Comparison of ENCODE assay signal across 9 cellular contexts in genomic region chr11:61699737-61700160, GRCh38. TPM values are rescaled to one million over a fixed set of nuclear protein-coding genes. Genes with fewer than 3 reads are reported as not detected.
DNase-seq lines count a peak whose midpoint lies in the region; ATAC-seq and TF ChIP-seq lines count a peak whose summit lies in the region.
"Had no signal": no experiment of that assay in that cellular context is flagged by ENCODE, and none has a peak within 500 bp of the region (broad histone marks: within the 10 kb centered on the region; RNA-seq: fewer than 3 reads in every experiment).

No MANE protein-coding gene starts in this region.

- H3K4me3 ChIP-seq in rectal smooth muscle tissue (ENCODE audit: low read length) = no peak overlapping the region
- H3K4me3 ChIP-seq in brain microvascular endothelial cell (ENCODE audit: low read depth, low read length) = no peak overlapping the region

- TF ChIP-seq CTCF in brain microvascular endothelial cell (IDR thresholded peaks at IDR 0.05; ENCODE audit: low read depth, low read length, missing control alignments) = no peak

- H3K27me3 ChIP-seq in rectal smooth muscle tissue (ENCODE audit: control insufficient read depth, insufficient read depth, low read length) (no peaks in the 10 kb centered on the region), brain microvascular endothelial cell (replicated peaks) (no peaks in the 10 kb centered on the region)

- peak; percentile 41 for ATAC-seq in esophagus mucosa
- ATAC-seq in HG02884 (IDR thresholded peaks at IDR 0.05; ENCODE audit: unreplicated experiment) = no peak
- ATAC-seq in HG03469 (IDR thresholded peaks at IDR 0.05; ENCODE audit: unreplicated experiment) = no peak
- ATAC-seq in GM18519 (IDR thresholded peaks at IDR 0.05; ENCODE audit: low FRiP score, unreplicated experiment) = no peak

- peaks cover 28% of the 10 kb centered on the region for H3K4me1 ChIP-seq in rectal smooth muscle tissue (ENCODE audit: control insufficient read depth, insufficient read depth, low read length)

- H3K27ac ChIP-seq in rectal smooth muscle tissue (ENCODE audit: low read depth, low read length) = peak overlapping the region; percentile 61
- no peak overlapping the region for H3K27ac ChIP-seq in brain microvascular endothelial cell

- H3K36me3 ChIP-seq in rectal smooth muscle tissue (ENCODE audit: control insufficient read depth, insufficient read depth, low read length) (no peaks in the 10 kb centered on the region), brain microvascular endothelial cell (replicated peaks) (no peaks in the 10 kb centered on the region)

- in situ Hi-C loops in brain microvascular endothelial cell (cut with HindIII; ENCODE audit: low pct_ligation_motif_present, low sequenced_read_pairs) = no loop called here

- peak; percentile 62 for DNase-seq in DMS79 treated with DMSO at 0.1 percent for 48 hours (lab: John Stamatoyannopoulos, UW)
- DNase-seq in NCI-H748 treated with DMSO at 0.1 percent for 48 hours (lab: John Stamatoyannopoulos, UW) = peak; percentile 80
- no peak for DNase-seq in brain microvascular endothelial cell
- DNase-seq: activated CD4-positive, alpha-beta memory T cell treated with anti-CD3 and anti-CD28 coated beads for 36 hours had no signal

- no peak overlapping the region for H3K9ac ChIP-seq in rectal smooth muscle tissue (ENCODE audit: low read length)

RNA-seq across cellular contexts. Expression of gene DAGLA, which starts 19.6 kb away (rescaled TPM):
- total RNA-seq in esophagus mucosa = 2.3 TPM

RNA-seq across cellular contexts. Expression of gene MYRF, which starts 52.7 kb away (rescaled TPM):
- 0.88 TPM for total RNA-seq in esophagus mucosa
